Comparison of ENCODE assay signal across 15 cellular contexts in genomic region chrX:49174723-49175122, GRCh38. TPM values are rescaled to one million over a fixed set of nuclear protein-coding genes. Genes with fewer than 3 reads are reported as not detected.
A peak's percentile ranks its signal among the peaks of the same experiment; 100 is the strongest.
DNase-seq lines count a peak whose midpoint lies in the region; ATAC-seq, FAIRE-seq and TF ChIP-seq lines count a peak whose summit lies in the region.
"Had no signal": no experiment of that assay in that cellular context is flagged by ENCODE, and none has a peak within 500 bp of the region (broad histone marks: within the 10 kb centered on the region; RNA-seq: fewer than 3 reads in every experiment).

No MANE protein-coding gene starts in this region.

- FAIRE-seq in GM12878 (lab: Jason Lieb, UNC): no peak
- FAIRE-seq: RCC 7860 had no signal

- DNase-seq in MCF 10A (ENCODE audit: unreplicated experiment) (peak; percentile 40), breast epithelium (ENCODE audit: low spot score in 2 of 2) (no peak), GM12878 (ENCODE audit: low read depth, low spot score) (no peak), vagina (ENCODE audit: extremely low spot score in 2 of 2) (no peak), NCI-H2081 treated with DMSO at 0.1 percent for 48 hours (lab: John Stamatoyannopoulos, UW) (no peak), progenitor cell of endocrine pancreas (ENCODE audit: low spot score, unreplicated experiment) (no peak)
- DNase-seq: activated CD4-positive, alpha-beta T cell treated with anti-CD3 and anti-CD28 coated beads, Interleukin-2, amount 50 U/mL, for 1 hour; aorta; dermis blood vessel endothelial cell; Kasumi-1; natural killer cell; NCI-H187 treated with DMSO at 0.1 percent for 48 hours; T-helper 17 cell; tibial artery had no signal

- POLR2A ChIA-PET in MCF 10A (lab: Yijun Ruan, JAX) (interaction anchor here (1.0 kb wide), 1 partner anchor 94 kb away, joined by 3 read pairs; no protein-coding TSS in a partner anchor), GM12878 (lab: Charles Lee) (interaction anchor here (0.6 kb wide), 1 partner anchor 75 kb away, joined by 3 read pairs; no protein-coding TSS in a partner anchor)

- no peak overlapping the region for H3K9ac ChIP-seq in GM12878 (ENCODE audit: control insufficient read depth, insufficient read depth, low read length)

- H3K36me3 ChIP-seq in breast epithelium (no peaks in the 10 kb centered on the region), GM12878 (ENCODE audit: control insufficient read depth in 2 of 2, insufficient read depth in 2 of 2, low read length in 1 of 2) (no peaks in the 10 kb centered on the region; a peak in 3 of 4 replicates), vagina (no peaks in the 10 kb centered on the region)

- H3K9me3 ChIP-seq in breast epithelium: no peaks in the 10 kb centered on the region
- H3K9me3 ChIP-seq in GM12878 (replicated peaks; ENCODE audit: control insufficient read depth, insufficient read depth, low read length): no peaks in the 10 kb centered on the region; the same call in 2 of the 3 replicates
- H3K9me3 ChIP-seq in vagina: no peaks in the 10 kb centered on the region
- H3K9me3 ChIP-seq: tibial artery had no signal

- TF ChIP-seq EP300 in GM12878 (IDR thresholded peaks at IDR 0.05; ENCODE audit: borderline replicate concordance in 1 of 2, control insufficient read depth in 1 of 2, low read depth in 2 of 2, low read length in 2 of 2): no peak

- H3K4me3 Mint-ChIP-seq in MCF 10A (ENCODE audit: unreplicated experiment) (peak overlapping the region; percentile 38), progenitor cell of endocrine pancreas (ENCODE audit: low read depth) (no peak overlapping the region)
- H3K4me3 Mint-ChIP-seq: natural killer cell, T-helper 17 cell had no signal

- H3K4me3 ChIP-seq in breast epithelium (no peak overlapping the region), GM12878 (no peak overlapping the region), vagina (no peak overlapping the region)
- H3K4me3 ChIP-seq: tibial artery had no signal

- no peak overlapping the region for H3K4me2 ChIP-seq in GM12878 (ENCODE audit: control insufficient read depth, insufficient read depth)

- H3K27me3 Mint-ChIP-seq in MCF 10A (ENCODE audit: insufficient read depth, unreplicated experiment): no peaks in the 10 kb centered on the region
- H3K27me3 Mint-ChIP-seq in progenitor cell of endocrine pancreas: peaks cover 21% of the 10 kb centered on the region
- H3K27me3 Mint-ChIP-seq: T-helper 17 cell had no signal

- CTCF ChIA-PET in MCF 10A (lab: Yijun Ruan, JAX): no interaction called here
- CTCF ChIA-PET in GM12878 (lab: Yijun Ruan, JAX): no interaction called here

- H3K36me3 Mint-ChIP-seq in MCF 10A (ENCODE audit: insufficient read depth, unreplicated experiment) (peaks cover 64% of the 10 kb centered on the region), progenitor cell of endocrine pancreas (ENCODE audit: insufficient read depth) (peaks cover 27% of the 10 kb centered on the region)
- H3K36me3 Mint-ChIP-seq: natural killer cell had no signal

- H3K79me2 ChIP-seq in GM12878 (ENCODE audit: control insufficient read depth, insufficient read depth, low read length): peaks cover 6% of the 10 kb centered on the region

- RAD21 ChIA-PET in GM12878 (lab: Charles Lee; ENCODE audit: unreplicated experiment): no interaction called here

- 76% methylated on average over 3 of the region's 3 CpGs for WGBS in GM12878 (ENCODE audit: insufficient coverage, insufficient replicate concordance, low lambda C conversion rate, missing lambda C conversion rate)

- H3K27me3 ChIP-seq in breast epithelium (peaks cover 0 to 14% of the 10 kb centered on the region in 2 donors), GM12878 (replicated peaks in 1 of 2; ENCODE audit: control insufficient read depth in 2 of 2, insufficient read depth in 2 of 2, low read length in 1 of 2) (no peaks in the 10 kb centered on the region), vagina (no peaks in the 10 kb centered on the region)
- H3K27me3 ChIP-seq: tibial artery had no signal

- H3K4me1 ChIP-seq in breast epithelium (no peaks in the 10 kb centered on the region), GM12878 (ENCODE audit: control insufficient read depth, insufficient read depth, low read length) (peaks cover 6% of the 10 kb centered on the region; the same call in 1 of the 2 replicates), vagina (peaks cover 12% of the 10 kb centered on the region)

- H3K27ac ChIP-seq in breast epithelium: no peak overlapping the region
- H3K27ac ChIP-seq in GM12878 (ENCODE audit: control insufficient read depth, insufficient read depth): no peak overlapping the region
- peak overlapping the region; percentile 90 for H3K27ac ChIP-seq in vagina

- H3K27ac Mint-ChIP-seq in MCF 10A (ENCODE audit: low read depth, unreplicated experiment) (no peak overlapping the region), progenitor cell of endocrine pancreas (no peak overlapping the region)
- H3K27ac Mint-ChIP-seq: natural killer cell, T-helper 17 cell had no signal

- H3K9me3 Mint-ChIP-seq in MCF 10A (ENCODE audit: unreplicated experiment) (peaks cover 9% of the 10 kb centered on the region), progenitor cell of endocrine pancreas (ENCODE audit: low read depth) (peaks cover 6% of the 10 kb centered on the region)
- H3K9me3 Mint-ChIP-seq: natural killer cell had no signal

- BruUV-seq in MCF 10A (replicated peaks; lab: Mats Ljungman, UMichigan) (TSS peak; percentile 85), GM12878 (replicated peaks; lab: Mats Ljungman, UMichigan) (no TSS peak)

- TF ChIP-seq POLR2A in breast epithelium (IDR thresholded peaks at IDR 0.05) (no peak), GM12878 (IDR thresholded peaks at IDR 0.05; ENCODE audit: low read depth, low read length) (no peak), vagina (IDR thresholded peaks at IDR 0.05) (no peak)

- H4K20me1 ChIP-seq in GM12878 (ENCODE audit: control insufficient read depth, insufficient read depth): no peaks in the 10 kb centered on the region

- no peak overlapping the region for H2AFZ ChIP-seq in GM12878 (ENCODE audit: control insufficient read depth, low read depth, low read length)

- H3K4me1 Mint-ChIP-seq in MCF 10A (ENCODE audit: insufficient read depth, unreplicated experiment): peaks cover 21% of the 10 kb centered on the region
- H3K4me1 Mint-ChIP-seq in progenitor cell of endocrine pancreas (ENCODE audit: low read depth): no peaks in the 10 kb centered on the region

- SMC1A ChIA-PET in GM12878 (lab: Charles Lee; ENCODE audit: uncharacterized antibody, unreplicated experiment): no interaction called here

- intact Hi-C loops in MCF 10A (cut with micrococcal nuclease): no loop called here
- intact Hi-C loops in breast epithelium (cut with DNase I; ENCODE audit: low total_unique reads): loop anchor here (5.0 kb wide), 1 partner anchor 77 kb away; no protein-coding TSS in a partner anchor
- intact Hi-C loops in GM12878 (cut with micrococcal nuclease; ENCODE audit: unreplicated experiment): no loop called here
- intact Hi-C loops in vagina (cut with DNase I): loop anchor here (10.0 kb wide), 1 partner anchor 100 kb away; the partner anchor contains the start of genes PRAF2 and WDR45

- TF ChIP-seq CTCF in MCF 10A (IDR thresholded peaks at IDR 0.05; ENCODE audit: unreplicated experiment) (no peak), breast epithelium (IDR thresholded peaks at IDR 0.05) (no peak), GM12878 (IDR thresholded peaks at IDR 0.05 in 2 of 3, conservative IDR thresholded peaks at IDR 0.05 in 1 of 3; ENCODE audit: control insufficient read depth in 2 of 3, extremely low read depth in 1 of 3, insufficient read depth in 1 of 3, low read depth in 3 of 3, low read length in 3 of 3) (no peak), vagina (IDR thresholded peaks at IDR 0.05) (no peak), progenitor cell of endocrine pancreas (IDR thresholded peaks at IDR 0.05; ENCODE audit: unreplicated experiment) (no peak)

- no peak for ATAC-seq in GM12878
- ATAC-seq: natural killer cell, T-helper 17 cell had no signal

- TF ChIP-seq RAD21 in GM12878 (IDR thresholded peaks at IDR 0.05; ENCODE audit: insufficient read depth, low read depth, low read length): no peak

- in situ Hi-C loops in GM12878 (cut with MboI): no loop called here

RNA-seq across cellular contexts. Expression of gene PLP2, which starts 3.0 kb away (rescaled TPM):
- total RNA-seq in MCF 10A (2022) (292 and 308 TPM in 2 replicates), breast epithelium (10 to 100 TPM; 23.4 to 27.9 (median 27.8) TPM), GM12878 (2014; rRNA removed) (51.8 and 56.6 TPM in 2 replicates), GM12878 (2014; rRNA removed; fragmentation: Illumina TruSeq; extraction: Trizol) (55.8 and 60.1 TPM in 2 replicates), GM12878 (2021) (102 and 106 TPM in 2 replicates), vagina (81.3 TPM), progenitor cell of endocrine pancreas (3.9 and 6.3 TPM in 2 replicates)
- total RNA-seq in GM12878 (2013; cell fraction: nucleolus; rRNA removed): 7.7 and 9.1 TPM in 2 replicates
- polyA plus RNA-seq in GM12878 (2011; ENCODE audit: low read depth): 49.7 TPM
- polyA plus RNA-seq in GM12878 (2011; rRNA removed) (62.3 and 78.2 TPM in 2 replicates), GM12878 (2014; fragmentation: Illumina TruSeq; extraction: Trizol) (149 and 177 TPM in 2 replicates), GM12878 (2014; fragmentation: Nextera tagmentation; extraction: Ambion mirVana) (100 to 1,000 TPM; 100 to 140 TPM), GM12878 (2014; rRNA removed) (71.0 and 74.8 TPM in 2 replicates), GM12878 (2016; fragmentation: Nextera tagmentation; extraction: Ambion mirVana) (100 to 1,000 TPM in 1 of 2 experiments, 10 to 100 TPM in 1; 98.3 to 101 TPM)
- 127 and 185 TPM in 2 replicates for polyA plus RNA-seq in GM12878 (2011; cell fraction: cytosol; rRNA removed)
- 30.0 and 31.8 TPM in 2 replicates for polyA plus RNA-seq in GM12878 (2011; cell fraction: nucleus; rRNA removed)
- polyA plus RNA-seq in GM12878 (2012): 65.2 and 77.1 TPM in 2 replicates
- 54.6 and 67.8 TPM in 2 replicates for polyA minus RNA-seq in GM12878 (2011; rRNA and poly(A)+ RNA removed)
- 28.3 and 31.3 TPM in 2 replicates for polyA minus RNA-seq in GM12878 (2011; cell fraction: cytosol; rRNA and poly(A)+ RNA removed)
- 6.3 and 10.2 TPM in 2 replicates for polyA minus RNA-seq in GM12878 (2011; cell fraction: nucleus; rRNA and poly(A)+ RNA removed)

RNA-seq across cellular contexts. Expression of gene PRICKLE3, which starts 11.4 kb away (rescaled TPM):
- total RNA-seq in MCF 10A (2022): 14.5 and 15.7 TPM in 2 replicates
- 10 to 100 TPM; 13.3 to 14.4 (median 14.0) TPM for total RNA-seq in breast epithelium
- 25.0 and 32.7 TPM in 2 replicates for total RNA-seq in GM12878 (2013; cell fraction: nucleolus; rRNA removed)
- total RNA-seq in GM12878 (2014; rRNA removed): 7.0 and 12.2 TPM in 2 replicates
- total RNA-seq in GM12878 (2014; rRNA removed; fragmentation: Illumina TruSeq; extraction: Trizol): 3.3 and 4.9 TPM in 2 replicates
- 16.8 and 17.4 TPM in 2 replicates for total RNA-seq in GM12878 (2021)
- 4.8 TPM for polyA plus RNA-seq in GM12878 (2011; ENCODE audit: low read depth)
- 2.7 and 6.4 TPM in 2 replicates for polyA plus RNA-seq in GM12878 (2011; rRNA removed)
- polyA plus RNA-seq in GM12878 (2011; cell fraction: cytosol; rRNA removed): 9.4 and 9.5 TPM in 2 replicates
- polyA plus RNA-seq in GM12878 (2011; cell fraction: nucleus; rRNA removed): 28.4 and 35.8 TPM in 2 replicates
- 10.1 and 13.5 TPM in 2 replicates for polyA plus RNA-seq in GM12878 (2012)
- 2.3 and 6.0 TPM in 2 replicates for polyA plus RNA-seq in GM12878 (2014; fragmentation: Illumina TruSeq; extraction: Trizol)
- polyA plus RNA-seq in GM12878 (2014; fragmentation: Nextera tagmentation; extraction: Ambion mirVana): under 1 TPM; 0.69 to 0.88 TPM
- polyA plus RNA-seq in GM12878 (2014; rRNA removed): 16.1 and 16.5 TPM in 2 replicates
- polyA plus RNA-seq in GM12878 (2016; fragmentation: Nextera tagmentation; extraction: Ambion mirVana): 1 to 10 TPM; 8.7 to 9.1 TPM
- 5.8 and 9.8 TPM in 2 replicates for polyA minus RNA-seq in GM12878 (2011; rRNA and poly(A)+ RNA removed)
- polyA minus RNA-seq in GM12878 (2011; cell fraction: cytosol; rRNA and poly(A)+ RNA removed): 6.4 and 8.0 TPM in 2 replicates
- 8.9 and 12.0 TPM in 2 replicates for polyA minus RNA-seq in GM12878 (2011; cell fraction: nucleus; rRNA and poly(A)+ RNA removed)
- 26.5 TPM for total RNA-seq in vagina
- 6.2 and 8.8 TPM in 2 replicates for total RNA-seq in progenitor cell of endocrine pancreas

RNA-seq across cellular contexts. Expression of gene MAGIX, which starts 12.2 kb away (rescaled TPM):
- 0.52 and 0.84 TPM in 2 replicates for total RNA-seq in MCF 10A (2022)
- 10 to 100 TPM in 1 of 3 donors, 1 to 10 TPM in 2; 1.3 to 12.4 (median 4.9) TPM for total RNA-seq in breast epithelium
- total RNA-seq in GM12878 (2013; cell fraction: nucleolus; rRNA removed): 0.59 and 1.2 TPM in 2 replicates
- total RNA-seq in GM12878 (2014; rRNA removed): 1.3 and 2.5 TPM in 2 replicates
- total RNA-seq in GM12878 (2014; rRNA removed; fragmentation: Illumina TruSeq; extraction: Trizol): 0.09 and 0.18 TPM in 2 replicates
- total RNA-seq in GM12878 (2021): 0.66 and 1.3 TPM in 2 replicates
- 0.18 TPM for polyA plus RNA-seq in GM12878 (2011; ENCODE audit: low read depth)
- polyA plus RNA-seq in GM12878 (2011; rRNA removed): 0.30 and 0.33 TPM in 2 replicates
- 0.96 and 1.1 TPM in 2 replicates for polyA plus RNA-seq in GM12878 (2011; cell fraction: cytosol; rRNA removed)
- polyA plus RNA-seq in GM12878 (2011; cell fraction: nucleus; rRNA removed): 0.81 and 1.1 TPM in 2 replicates
- polyA plus RNA-seq in GM12878 (2012): 0.44 and 0.54 TPM in 2 replicates
- polyA plus RNA-seq in GM12878 (2014; fragmentation: Illumina TruSeq; extraction: Trizol): 0.31 TPM in 1 of 2 replicates, not detected in the other
- under 1 TPM; 0.03 to 0.09 TPM for polyA plus RNA-seq in GM12878 (2014; fragmentation: Nextera tagmentation; extraction: Ambion mirVana)
- polyA plus RNA-seq in GM12878 (2014; rRNA removed): 1.4 and 2.0 TPM in 2 replicates
- polyA plus RNA-seq in GM12878 (2016; fragmentation: Nextera tagmentation; extraction: Ambion mirVana): 1 to 10 TPM; 1.4 to 1.8 TPM
- 0.66 and 1.2 TPM in 2 replicates for polyA minus RNA-seq in GM12878 (2011; rRNA and poly(A)+ RNA removed)
- polyA minus RNA-seq in GM12878 (2011; cell fraction: cytosol; rRNA and poly(A)+ RNA removed): 0.40 TPM in 1 of 2 replicates, not detected in the other
- polyA minus RNA-seq in GM12878 (2011; cell fraction: nucleus; rRNA and poly(A)+ RNA removed): 1.3 and 1.6 TPM in 2 replicates
- 2.2 TPM for total RNA-seq in vagina
- total RNA-seq in progenitor cell of endocrine pancreas: 3.1 and 5.0 TPM in 2 replicates

RNA-seq across cellular contexts. Expression of gene SYP, which starts 25.3 kb away (rescaled TPM):
- total RNA-seq in MCF 10A (2022) (0.75 and 0.79 TPM in 2 replicates), breast epithelium (1 to 10 TPM; 1.0 to 2.7 (median 1.3) TPM), GM12878 (2014; rRNA removed) (0.68 and 0.76 TPM in 2 replicates), GM12878 (2014; rRNA removed; fragmentation: Illumina TruSeq; extraction: Trizol) (0.81 and 1.0 TPM in 2 replicates), GM12878 (2021) (0.48 and 0.49 TPM in 2 replicates), vagina (11.0 TPM), progenitor cell of endocrine pancreas (10.1 and 11.4 TPM in 2 replicates)
- total RNA-seq in GM12878 (2013; cell fraction: nucleolus; rRNA removed): 0.81 and 1.5 TPM in 2 replicates
- 0.28 TPM for polyA plus RNA-seq in GM12878 (2011; ENCODE audit: low read depth)
- polyA plus RNA-seq in GM12878 (2011; rRNA removed) (0.85 and 0.87 TPM in 2 replicates), GM12878 (2014; fragmentation: Illumina TruSeq; extraction: Trizol) (0.68 and 0.86 TPM in 2 replicates), GM12878 (2014; fragmentation: Nextera tagmentation; extraction: Ambion mirVana) (under 1 TPM; 0.34 to 0.47 TPM), GM12878 (2014; rRNA removed) (1.2 and 1.7 TPM in 2 replicates), GM12878 (2016; fragmentation: Nextera tagmentation; extraction: Ambion mirVana) (1 to 10 TPM; 1.0 to 1.1 TPM)
- polyA plus RNA-seq in GM12878 (2011; cell fraction: cytosol; rRNA removed): 0.58 and 0.99 TPM in 2 replicates
- polyA plus RNA-seq in GM12878 (2011; cell fraction: nucleus; rRNA removed): 0.84 and 0.88 TPM in 2 replicates
- 0.77 and 0.85 TPM in 2 replicates for polyA plus RNA-seq in GM12878 (2012)
- 0.31 TPM in 1 of 2 replicates, not detected in the other for polyA minus RNA-seq in GM12878 (2011; rRNA and poly(A)+ RNA removed)
- not detected in 2 replicates for polyA minus RNA-seq in GM12878 (2011; cell fraction: cytosol; rRNA and poly(A)+ RNA removed)
- 0.12 and 0.86 TPM in 2 replicates for polyA minus RNA-seq in GM12878 (2011; cell fraction: nucleus; rRNA and poly(A)+ RNA removed)

RNA-seq across cellular contexts. Expression of gene GPKOW, which starts 51.2 kb away (rescaled TPM):
- total RNA-seq in MCF 10A (2022) (22.0 and 24.4 TPM in 2 replicates), breast epithelium (10 to 100 TPM; 21.1 to 28.8 (median 27.8) TPM), GM12878 (2014; rRNA removed) (23.6 and 26.6 TPM in 2 replicates), GM12878 (2014; rRNA removed; fragmentation: Illumina TruSeq; extraction: Trizol) (15.7 and 16.5 TPM in 2 replicates), GM12878 (2021) (18.9 and 21.8 TPM in 2 replicates), vagina (17.7 TPM), progenitor cell of endocrine pancreas (15.6 and 16.5 TPM in 2 replicates)
- 5.6 and 5.9 TPM in 2 replicates for total RNA-seq in GM12878 (2013; cell fraction: nucleolus; rRNA removed)
- 7.0 TPM for polyA plus RNA-seq in GM12878 (2011; ENCODE audit: low read depth)
- polyA plus RNA-seq in GM12878 (2011; rRNA removed) (20.1 and 25.5 TPM in 2 replicates), GM12878 (2014; fragmentation: Illumina TruSeq; extraction: Trizol) (13.9 and 20.6 TPM in 2 replicates), GM12878 (2014; fragmentation: Nextera tagmentation; extraction: Ambion mirVana) (1 to 10 TPM; 3.3 to 5.1 TPM), GM12878 (2014; rRNA removed) (23.0 and 25.0 TPM in 2 replicates), GM12878 (2016; fragmentation: Nextera tagmentation; extraction: Ambion mirVana) (10 to 100 TPM; 21.1 to 24.6 TPM)
- 25.0 and 30.5 TPM in 2 replicates for polyA plus RNA-seq in GM12878 (2011; cell fraction: cytosol; rRNA removed)
- polyA plus RNA-seq in GM12878 (2011; cell fraction: nucleus; rRNA removed): 17.6 and 23.5 TPM in 2 replicates
- polyA plus RNA-seq in GM12878 (2012): 13.8 and 14.5 TPM in 2 replicates
- polyA minus RNA-seq in GM12878 (2011; rRNA and poly(A)+ RNA removed): 15.9 and 16.7 TPM in 2 replicates
- 7.1 and 8.9 TPM in 2 replicates for polyA minus RNA-seq in GM12878 (2011; cell fraction: cytosol; rRNA and poly(A)+ RNA removed)
- 3.5 and 6.1 TPM in 2 replicates for polyA minus RNA-seq in GM12878 (2011; cell fraction: nucleus; rRNA and poly(A)+ RNA removed)

Comparison
In these comparisons a context has a peak if more than half of its experiments do, and no peak if none do; other contexts are left out.
1. intact Hi-C loops: an anchor here in breast epithelium (5.0 kb wide) and vagina (10.0 kb wide); none called in MCF 10A and GM12878.